In the genomic region with DNA sequence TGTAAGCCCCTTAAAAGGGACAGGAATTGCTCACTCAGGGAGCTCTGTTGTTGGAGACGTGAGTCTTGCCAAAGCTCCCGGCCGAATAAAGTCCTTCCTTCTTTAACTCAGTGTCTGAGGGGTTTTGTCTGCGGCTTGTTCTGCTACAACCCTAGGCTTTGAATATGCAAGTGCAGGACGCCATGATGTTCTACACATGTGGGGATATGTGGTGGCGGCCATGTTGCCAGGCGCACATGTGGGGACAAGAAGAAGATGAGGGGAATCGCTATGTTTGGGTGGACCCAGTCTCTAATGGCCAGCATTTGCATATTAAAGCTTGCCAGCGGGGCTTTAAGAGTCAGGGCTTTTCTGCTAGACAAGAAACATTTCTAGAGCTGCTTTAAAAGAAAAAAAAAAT, we compare ENCODE assay signal across 30 cellular contexts.
"Had no signal": no experiment of that assay in that cellular context is flagged by ENCODE, and none has a peak within 500 bp of the region (broad histone marks: within the 10 kb centered on the region; RNA-seq: fewer than 3 reads in every experiment).

No MANE protein-coding gene starts in this region.

- H3K4me1 Mint-ChIP-seq: activated CD4-positive, alpha-beta T cell treated with anti-CD3 and anti-CD28 coated beads for 36 hours; activated CD4-positive, alpha-beta T cell treated with anti-CD3 and anti-CD28 coated beads, Interleukin-2, amount 10 ng/mL, durations not matched to agents 24 days and 14 days; activated naive CD4-positive, alpha-beta T cell treated with anti-CD3 and anti-CD28 coated beads, Interleukin-2, amount 50 U/mL, for 24 hours; activated naive CD8-positive, alpha-beta T cell treated with anti-CD3 and anti-CD28 coated beads for 36 hours; activated naive CD8-positive, alpha-beta T cell treated with anti-CD3 and anti-CD28 coated beads, Interleukin-2, amount 50 U/mL, for 24 hours; activated T-helper 17 cell treated with anti-CD3 and anti-CD28 coated beads, Interleukin-2, amount 50 U/mL, for 72 hours; brain had no signal

- FAIRE-seq: frontal cortex had no signal

- H3K36me3 Mint-ChIP-seq: activated CD4-positive, alpha-beta memory T cell treated with anti-CD3 and anti-CD28 coated beads for 36 hours; activated naive CD4-positive, alpha-beta T cell treated with anti-CD3 and anti-CD28 coated beads, Interleukin-2, amount 50 U/mL, for 24 hours; activated naive CD8-positive, alpha-beta T cell treated with anti-CD3 and anti-CD28 coated beads for 36 hours; brain had no signal

- DNase-seq: activated CD4-positive, alpha-beta memory T cell treated with anti-CD3 and anti-CD28 coated beads for 36 hours; activated CD4-positive, alpha-beta T cell treated with anti-CD3 and anti-CD28 coated beads for 36 hours; activated CD4-positive, alpha-beta T cell treated with anti-CD3 and anti-CD28 coated beads, Interleukin-2, amount 10 ng/mL, durations not matched to agents 24 days and 14 days; activated CD4-positive, CD25-positive, alpha-beta regulatory T cell; activated CD4-positive, CD25-positive, alpha-beta regulatory T cell treated with anti-CD3 and anti-CD28 coated beads, Interleukin-2, amount 50 U/mL, for 72 hours; activated CD8-positive, alpha-beta memory T cell treated with anti-CD3 and anti-CD28 coated beads, Interleukin-2, amount 50 U/mL, for 48 hours; activated CD8-positive, alpha-beta T cell treated with anti-CD3 and anti-CD28 coated beads, Interleukin-2, amount 10 ng/mL, durations not matched to agents 7 days and 5 days; activated effector memory CD4-positive, alpha-beta T cell treated with anti-CD3 and anti-CD28 coated beads, Interleukin-2, amount 50 U/mL, for 16 hours; activated naive CD4-positive, alpha-beta T cell treated with anti-CD3 and anti-CD28 coated beads for 36 hours; activated naive CD8-positive, alpha-beta T cell treated with anti-CD3 and anti-CD28 coated beads for 36 hours; activated naive CD8-positive, alpha-beta T cell treated with anti-CD3 and anti-CD28 coated beads, Interleukin-2, amount 50 U/mL, for 24 hours; activated T-cell treated with anti-CD3 and anti-CD28 coated beads for 4 hours; activated T-cell treated with anti-CD3 and anti-CD28 coated beads, Interleukin-2, amount 50 U/mL, for 4 hours; adrenal gland; amygdala; aorta; central memory CD4-positive, alpha-beta T cell; cerebellar nuclear complex; colonic mucosa; effector CD8-positive, alpha-beta T cell; foreskin fibroblast; head of caudate nucleus; T-helper 2 cell had no signal

- H3K27ac Mint-ChIP-seq: activated CD4-positive, alpha-beta memory T cell treated with anti-CD3 and anti-CD28 coated beads for 36 hours; activated CD4-positive, alpha-beta T cell treated with anti-CD3 and anti-CD28 coated beads for 36 hours; activated CD4-positive, alpha-beta T cell treated with anti-CD3 and anti-CD28 coated beads, Interleukin-2, amount 10 ng/mL, durations not matched to agents 24 days and 14 days; activated CD8-positive, alpha-beta T cell treated with anti-CD3 and anti-CD28 coated beads, Interleukin-2, amount 10 ng/mL, durations not matched to agents 7 days and 5 days; activated naive CD4-positive, alpha-beta T cell treated with anti-CD3 and anti-CD28 coated beads for 36 hours; activated naive CD4-positive, alpha-beta T cell treated with anti-CD3 and anti-CD28 coated beads, Interleukin-2, amount 50 U/mL, for 24 hours; activated naive CD8-positive, alpha-beta T cell treated with anti-CD3 and anti-CD28 coated beads for 36 hours; activated naive CD8-positive, alpha-beta T cell treated with anti-CD3 and anti-CD28 coated beads, Interleukin-2, amount 50 U/mL, for 24 hours; activated T-helper 17 cell treated with anti-CD3 and anti-CD28 coated beads, Interleukin-2, amount 50 U/mL, for 72 hours; brain had no signal

- H3K4me3 ChIP-seq: adrenal gland, breast epithelium, cardiac muscle cell, colonic mucosa had no signal

- H3K9me3 ChIP-seq: adrenal gland, breast epithelium, colonic mucosa had no signal

- H3K9me3 Mint-ChIP-seq: activated CD4-positive, alpha-beta T cell treated with anti-CD3 and anti-CD28 coated beads, Interleukin-2, amount 10 ng/mL, durations not matched to agents 24 days and 14 days; activated naive CD8-positive, alpha-beta T cell treated with anti-CD3 and anti-CD28 coated beads, Interleukin-2, amount 50 U/mL, for 24 hours; activated T-helper 17 cell treated with anti-CD3 and anti-CD28 coated beads, Interleukin-2, amount 50 U/mL, for 72 hours; brain had no signal

- H3K4me3 Mint-ChIP-seq: activated CD4-positive, alpha-beta memory T cell treated with anti-CD3 and anti-CD28 coated beads for 36 hours; activated CD4-positive, alpha-beta T cell treated with anti-CD3 and anti-CD28 coated beads for 36 hours; activated CD4-positive, alpha-beta T cell treated with anti-CD3 and anti-CD28 coated beads, Interleukin-2, amount 10 ng/mL, durations not matched to agents 24 days and 14 days; activated CD8-positive, alpha-beta T cell treated with anti-CD3 and anti-CD28 coated beads, Interleukin-2, amount 10 ng/mL, durations not matched to agents 7 days and 5 days; activated naive CD4-positive, alpha-beta T cell treated with anti-CD3 and anti-CD28 coated beads for 36 hours; activated naive CD4-positive, alpha-beta T cell treated with anti-CD3 and anti-CD28 coated beads, Interleukin-2, amount 50 U/mL, for 24 hours; activated naive CD8-positive, alpha-beta T cell treated with anti-CD3 and anti-CD28 coated beads for 36 hours; activated naive CD8-positive, alpha-beta T cell treated with anti-CD3 and anti-CD28 coated beads, Interleukin-2, amount 50 U/mL, for 24 hours; activated T-cell treated with anti-CD3 and anti-CD28 coated beads, Interleukin-2, amount 50 U/mL, for 4 hours; activated T-helper 17 cell treated with anti-CD3 and anti-CD28 coated beads, Interleukin-2, amount 50 U/mL, for 72 hours; brain had no signal

- H3K36me3 ChIP-seq: adrenal gland, breast epithelium, cardiac muscle cell, colonic mucosa had no signal

- H3K27me3 Mint-ChIP-seq: activated CD4-positive, alpha-beta memory T cell treated with anti-CD3 and anti-CD28 coated beads for 36 hours; activated CD4-positive, alpha-beta T cell treated with anti-CD3 and anti-CD28 coated beads for 36 hours; activated CD4-positive, alpha-beta T cell treated with anti-CD3 and anti-CD28 coated beads, Interleukin-2, amount 10 ng/mL, durations not matched to agents 24 days and 14 days; activated naive CD4-positive, alpha-beta T cell treated with anti-CD3 and anti-CD28 coated beads, Interleukin-2, amount 50 U/mL, for 24 hours; activated naive CD8-positive, alpha-beta T cell treated with anti-CD3 and anti-CD28 coated beads for 36 hours; activated naive CD8-positive, alpha-beta T cell treated with anti-CD3 and anti-CD28 coated beads, Interleukin-2, amount 50 U/mL, for 24 hours; activated T-helper 17 cell treated with anti-CD3 and anti-CD28 coated beads, Interleukin-2, amount 50 U/mL, for 72 hours had no signal

- H3K27me3 ChIP-seq: adrenal gland, breast epithelium, cardiac muscle cell, colonic mucosa had no signal

- ATAC-seq: activated CD4-positive, alpha-beta T cell treated with anti-CD3 and anti-CD28 coated beads for 36 hours; activated CD8-positive, alpha-beta T cell treated with anti-CD3 and anti-CD28 coated beads, Interleukin-2, amount 10 ng/mL, durations not matched to agents 7 days and 5 days; activated naive CD8-positive, alpha-beta T cell treated with anti-CD3 and anti-CD28 coated beads, Interleukin-2, amount 50 U/mL, for 24 hours; activated T-cell treated with anti-CD3 and anti-CD28 coated beads, Interleukin-2, amount 50 U/mL, for 4 hours; activated T-helper 17 cell treated with anti-CD3 and anti-CD28 coated beads, Interleukin-2, amount 50 U/mL, for 72 hours; esophagus mucosa had no signal

- H3K4me1 ChIP-seq: adrenal gland, breast epithelium, colonic mucosa had no signal

- H3K27ac ChIP-seq: adrenal gland, breast epithelium, cardiac muscle cell, colonic mucosa had no signal
